ENCODE assay signal across 1 cellular context in genomic region chr10:22335204-22335956, GRCh38.
A peak's percentile ranks its signal among the peaks of the same experiment; 100 is the strongest.
TF ChIP-seq lines count a peak whose summit lies in the region.

No MANE protein-coding gene starts in this region.

TF ChIP-seq in K562, 482 proteins besides CTCF, POLR2A, EP300 and RAD21:
- TF ChIP-seq ZEB2 (IDR thresholded peaks at IDR 0.05) (no peak), YY1 (IDR thresholded peaks at IDR 0.05; ENCODE audit: borderline replicate concordance in 1 of 3, control insufficient read depth in 1 of 3, extremely low read depth in 1 of 3, insufficient read depth in 3 of 3, insufficient read length in 1 of 3, insufficient replicate concordance in 2 of 3, low read depth in 1 of 3, low read length in 2 of 3) (peak in 1 of 3 experiments; percentile 9), ARHGAP35 (IDR thresholded peaks at IDR 0.05; ENCODE audit: partially characterized antibody) (no peak)
- TF ChIP-seq, protein P1, sequence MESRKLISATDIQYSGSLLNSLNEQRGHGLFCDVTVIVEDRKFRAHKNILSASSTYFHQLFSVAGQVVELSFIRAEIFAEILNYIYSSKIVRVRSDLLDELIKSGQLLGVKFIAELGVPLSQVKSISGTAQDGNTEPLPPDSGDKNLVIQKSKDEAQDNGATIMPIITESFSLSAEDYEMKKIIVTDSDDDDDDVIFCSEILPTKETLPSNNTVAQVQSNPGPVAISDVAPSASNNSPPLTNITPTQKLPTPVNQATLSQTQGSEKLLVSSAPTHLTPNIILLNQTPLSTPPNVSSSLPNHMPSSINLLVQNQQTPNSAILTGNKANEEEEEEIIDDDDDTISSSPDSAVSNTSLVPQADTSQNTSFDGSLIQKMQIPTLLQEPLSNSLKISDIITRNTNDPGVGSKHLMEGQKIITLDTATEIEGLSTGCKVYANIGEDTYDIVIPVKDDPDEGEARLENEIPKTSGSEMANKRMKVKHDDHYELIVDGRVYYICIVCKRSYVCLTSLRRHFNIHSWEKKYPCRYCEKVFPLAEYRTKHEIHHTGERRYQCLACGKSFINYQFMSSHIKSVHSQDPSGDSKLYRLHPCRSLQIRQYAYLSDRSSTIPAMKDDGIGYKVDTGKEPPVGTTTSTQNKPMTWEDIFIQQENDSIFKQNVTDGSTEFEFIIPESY (CRISPR knock-in tag; IDR thresholded peaks at IDR 0.05) = peak; percentile 93
TF ChIP-seq in K562: peak in this region for 2.
